ENCODE assay signal across 26 cellular contexts in the genomic region with DNA sequence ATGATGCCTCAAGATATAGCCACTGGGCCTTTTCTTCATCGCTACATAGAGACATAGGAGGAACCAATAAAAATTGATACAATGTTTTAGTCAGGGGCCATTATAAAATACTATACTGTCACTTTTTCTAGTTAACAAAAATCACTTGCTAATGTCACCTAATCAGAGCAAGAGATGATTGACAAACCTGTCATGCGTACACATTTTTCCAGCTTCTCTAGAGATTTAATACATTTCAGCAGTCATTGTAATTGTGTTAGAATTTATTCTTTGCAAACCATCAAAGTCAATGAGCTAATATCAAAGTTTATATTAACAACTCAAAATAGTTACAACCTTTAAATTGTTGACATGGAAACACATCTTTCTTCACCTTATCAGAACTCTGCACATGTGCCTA.
"Had no signal": no experiment of that assay in that cellular context is flagged by ENCODE, and none has a peak within 500 bp of the region (broad histone marks: within the 10 kb centered on the region; RNA-seq: fewer than 3 reads in every experiment).

No MANE protein-coding gene starts in this region.

- H3K9me3 ChIP-seq: stomach, suprapubic skin, testis, thoracic aorta, thyroid gland, tibial artery, tibial nerve, transverse colon, upper lobe of left lung, upper lobe of right lung, uterus, vagina had no signal

- H3K27me3 ChIP-seq: stomach, suprapubic skin, testis, thyroid gland, tibial artery, tibial nerve, transverse colon, upper lobe of left lung, upper lobe of right lung, uterus, vagina had no signal

- FAIRE-seq: urothelium cell line had no signal

- H3K27ac ChIP-seq: stomach, suprapubic skin, testis, thoracic aorta, thyroid gland, tibial artery, tibial nerve, transverse colon, upper lobe of left lung, upper lobe of right lung, uterus, vagina had no signal

- H3K36me3 ChIP-seq: stomach, suprapubic skin, thoracic aorta, thyroid gland, tibial artery, tibial nerve, transverse colon, upper lobe of left lung, upper lobe of right lung, uterus, vagina had no signal

- H3K4me3 ChIP-seq: stomach, suprapubic skin, testis, thoracic aorta, thyroid gland, tibial artery, tibial nerve, transverse colon, upper lobe of left lung, upper lobe of right lung, uterus, vagina had no signal

- ATAC-seq: stimulated activated effector memory CD8-positive, alpha-beta T cell treated with anti-CD3 and anti-CD28 coated beads, Interleukin-12 subunit alpha, Interleukin-12 subunit beta, amount 100 ng/mL, for 72 hours; stimulated activated memory B cell treated with anti-CD40 and anti-IgM and Interleukin-4, amounts not matched to agents 10 μg/mL and 1 μg/mL and 100 μg/mL, for 72 hours; stimulated activated naive B cell treated with anti-CD40 and anti-IgM and Interleukin-4, amounts not matched to agents 10 μg/mL and 1 μg/mL and 100 μg/mL, for 72 hours; stimulated activated naive CD8-positive, alpha-beta T cell treated with anti-CD3 and anti-CD28 coated beads, Interleukin-15, amount 100 ng/mL, for 72 hours; stimulated activated naive CD8-positive, alpha-beta T cell treated with anti-CD3 and anti-CD28 coated beads, Interleukin-15, Interleukin-2, amounts not matched to agents 100 U/mL and 50 U/mL, for 24 hours; upper lobe of right lung had no signal

- H3K4me1 ChIP-seq: stomach, suprapubic skin, testis, thyroid gland, tibial artery, tibial nerve, transverse colon, upper lobe of left lung, upper lobe of right lung, uterus, vagina had no signal

- DNase-seq: stimulated activated CD4-positive, alpha-beta T cell treated with anti-CD3 and anti-CD28 coated beads, Interleukin-2, amount 100 ng/mL, for 48 hours; stimulated activated CD4-positive, alpha-beta T cell treated with anti-CD3 and anti-CD28 coated beads, Interleukin-4, amount 100 ng/mL, for 1 hour; stimulated activated CD4-positive, alpha-beta T cell treated with anti-CD3 and anti-CD28 coated beads, Interleukin-4, amount 100 ng/mL, for 24 hours; stimulated activated CD4-positive, alpha-beta T cell treated with anti-CD3 and anti-CD28 coated beads, Interleukin-4, amount 100 ng/mL, for 4 hours; stimulated activated CD8-positive, alpha-beta memory T cell treated with anti-CD3 and anti-CD28 coated beads, Interleukin-4, amount 100 ng/mL, for 48 hours; stimulated activated naive B cell treated with anti-CD40 and anti-IgM and Interleukin-4, amounts not matched to agents 10 μg/mL and 1 μg/mL and 100 μg/mL, for 72 hours; stimulated activated naive CD4-positive, alpha-beta T cell; stimulated activated naive CD4-positive, alpha-beta T cell treated with Interleukin-2 at 50 U/mL for 16 hours; stimulated activated naive CD8-positive, alpha-beta T cell treated with anti-CD3 and anti-CD28 coated beads, Interleukin-15, amount 100 ng/mL, for 72 hours; stimulated activated naive CD8-positive, alpha-beta T cell treated with anti-CD3 and anti-CD28 coated beads, Interleukin-15, Interleukin-2, amounts not matched to agents 100 U/mL and 50 U/mL, for 24 hours; stomach; testis; thyroid gland; tibial artery; transverse colon; trophoblast cell; upper lobe of left lung; upper lobe of right lung; uterus had no signal
